ENCODE assay signal across 18 cellular contexts in the genomic region with DNA sequence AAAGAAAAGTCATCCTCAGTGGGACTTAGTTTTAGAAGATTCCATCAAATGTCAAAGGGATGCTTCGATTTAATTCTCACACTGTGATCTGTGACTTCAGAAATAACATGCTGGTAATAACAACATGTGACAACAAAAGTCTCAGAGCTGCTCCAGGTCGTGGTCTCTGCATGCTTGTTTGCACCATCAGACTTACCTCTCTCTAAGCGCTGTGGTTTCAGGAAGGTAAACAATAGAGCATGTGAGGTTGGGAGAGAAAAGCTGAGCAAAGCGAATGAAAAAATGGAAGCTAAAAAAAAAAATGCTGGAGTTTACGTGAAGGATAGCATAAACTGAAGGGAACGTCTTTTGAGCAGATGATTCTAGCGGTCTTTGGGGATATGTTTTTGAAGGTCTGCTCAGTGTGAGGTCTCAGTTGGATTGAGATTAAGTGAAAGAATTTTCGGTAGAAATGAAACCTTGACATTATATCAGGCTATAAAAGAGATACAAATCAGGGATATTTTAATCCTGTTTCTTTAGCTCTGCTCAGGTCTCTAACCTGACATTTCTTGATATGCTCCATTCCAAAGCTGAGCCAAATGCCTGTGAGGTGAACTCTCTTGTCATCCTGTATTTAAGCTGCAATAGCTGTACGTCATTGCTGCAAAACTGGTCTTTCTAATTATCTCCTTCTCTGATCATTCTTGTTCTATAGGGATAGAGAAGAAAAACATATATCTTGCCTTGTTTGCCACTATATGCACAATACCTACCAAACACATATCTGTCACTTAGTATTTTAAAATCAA.
"Had no signal": no experiment of that assay in that cellular context is flagged by ENCODE, and none has a peak within 500 bp of the region (broad histone marks: within the 10 kb centered on the region; RNA-seq: fewer than 3 reads in every experiment).

No MANE protein-coding gene starts in this region.

- H3K36me3 ChIP-seq: thyroid gland, vagina had no signal

- H3K27ac ChIP-seq: thyroid gland, upper lobe of right lung, vagina had no signal

- H3K4me1 ChIP-seq: upper lobe of right lung had no signal

- H3K9me3 ChIP-seq: gastroesophageal sphincter, thyroid gland, upper lobe of right lung, vagina had no signal

- H3K27me3 ChIP-seq: gastroesophageal sphincter, thyroid gland, upper lobe of right lung, vagina had no signal

- DNase-seq: dermis blood vessel endothelial cell; endodermal cell; glutamatergic neuron; kidney; left cardiac atrium; left ventricle myocardium superior; mesenchymal stem cell; naive thymus-derived CD4-positive, alpha-beta T cell; nephron progenitor cell; right cardiac atrium; small intestine; stimulated activated CD4-positive, alpha-beta T cell treated with anti-CD3 and anti-CD28 coated beads, Interleukin-2, amount 100 ng/mL, for 48 hours; stimulated activated naive CD4-positive, alpha-beta T cell treated with Interleukin-2 at 50 U/mL for 16 hours; thyroid gland; upper lobe of right lung had no signal

- H3K4me3 ChIP-seq: gastroesophageal sphincter, lung, thyroid gland, upper lobe of right lung, vagina had no signal

- ATAC-seq: gastroesophageal sphincter; left cardiac atrium; left ventricle myocardium superior; naive thymus-derived CD4-positive, alpha-beta T cell; right cardiac atrium; upper lobe of right lung had no signal
